In genomic region chr3:44476181-44476599, GRCh38 we compare ENCODE assay signal across 8 cellular contexts. TPM values are rescaled to one million over a fixed set of nuclear protein-coding genes. Genes with fewer than 3 reads are reported as not detected.
DNase-seq lines count a peak whose midpoint lies in the region; ATAC-seq and TF ChIP-seq lines count a peak whose summit lies in the region.

No MANE protein-coding gene starts in this region.

- no peaks in the 10 kb centered on the region for H3K4me1 ChIP-seq in HEK293 (ENCODE audit: control insufficient read depth, insufficient read depth, low read length)

- POLR2A ChIA-PET in AG04450 (lab: Yijun Ruan, JAX) (interaction anchor here (0.8 kb wide), 1 partner anchor 35 kb away, joined by 3 read pairs; no protein-coding TSS in a partner anchor), HEK293 (lab: Yijun Ruan, JAX) (no interaction called here), RWPE1 (lab: Yijun Ruan, JAX; ENCODE audit: low non-redundant PET) (interaction anchor here (0.7 kb wide), 1 partner anchor 12 kb away, joined by 4 read pairs; no protein-coding TSS in a partner anchor)

- no peaks in the 10 kb centered on the region for H3K27me3 Mint-ChIP-seq in activated naive CD8-positive, alpha-beta T cell treated with anti-CD3 and anti-CD28 coated beads for 36 hours

- no peaks in the 10 kb centered on the region for H3K36me3 ChIP-seq in HEK293 (ENCODE audit: control insufficient read depth in 2 of 2, insufficient read depth in 1 of 2, low read length in 2 of 2)

- H3K9me3 ChIP-seq in AG04450 (ENCODE audit: control insufficient read depth, insufficient read depth, low read length) (no peaks in the 10 kb centered on the region), HEK293 (ENCODE audit: control insufficient read depth, insufficient read depth, low read depth, low read length) (no peaks in the 10 kb centered on the region)

- CTCF ChIA-PET in AG04450 (lab: Charles Lee) (no interaction called here), HEK293 (lab: Yijun Ruan, JAX) (no interaction called here), RWPE1 (lab: Yijun Ruan, JAX) (no interaction called here)

- peak overlapping the region; percentile 76 for H3K27ac Mint-ChIP-seq in activated naive CD8-positive, alpha-beta T cell treated with anti-CD3 and anti-CD28 coated beads for 36 hours

- H3K4me1 Mint-ChIP-seq in activated naive CD8-positive, alpha-beta T cell treated with anti-CD3 and anti-CD28 coated beads for 36 hours: peaks cover 36% of the 10 kb centered on the region

- no peak for DNase-seq in AG04450 (ENCODE audit: low read depth, low spot score)
- no peak for DNase-seq in activated naive CD8-positive, alpha-beta T cell treated with anti-CD3 and anti-CD28 coated beads for 36 hours
- peak; percentile 26 for DNase-seq in left kidney (ENCODE audit: low read depth, low spot score)
- DNase-seq in RWPE1 (ENCODE audit: low spot score): no peak
- no peak for DNase-seq in activated gamma-delta T cell treated with Interleukin-2 at 50 U/mL for 16 hours

- H3K27ac ChIP-seq in AG04450 (ENCODE audit: low read depth, low read length) (no peak overlapping the region), HEK293 (ENCODE audit: extremely low read depth, low read depth, low read length) (no peak overlapping the region), RWPE1 (no peak overlapping the region)

- H3K36me3 Mint-ChIP-seq in activated naive CD8-positive, alpha-beta T cell treated with anti-CD3 and anti-CD28 coated beads for 36 hours: peaks cover 5% of the 10 kb centered on the region

- H3K4me3 ChIP-seq in AG04450 (ENCODE audit: low read depth, low read length): peak overlapping the region; percentile 72
- H3K4me3 ChIP-seq in HEK293 (ENCODE audit: low read depth, low read length): peak overlapping the region; percentile 53

- H3K9me3 Mint-ChIP-seq in activated naive CD8-positive, alpha-beta T cell treated with anti-CD3 and anti-CD28 coated beads for 36 hours: no peaks in the 10 kb centered on the region

- H3K4me3 Mint-ChIP-seq in activated naive CD8-positive, alpha-beta T cell treated with anti-CD3 and anti-CD28 coated beads for 36 hours: peak overlapping the region; percentile 88

- H3K27me3 ChIP-seq in AG04450 (ENCODE audit: control insufficient read depth, insufficient read depth, low read length): no peaks in the 10 kb centered on the region

- TF ChIP-seq CTCF in AG04450 (IDR thresholded peaks at IDR 0.05; ENCODE audit: low read depth, low read length): peak; percentile 22; the same call in 1 of the 2 replicates
- TF ChIP-seq CTCF in HEK293 (tag by site-specific recombination; IDR thresholded peaks at IDR 0.05): no peak
- TF ChIP-seq CTCF in RWPE1 (conservative IDR thresholded peaks at IDR 0.05; ENCODE audit: low read depth): no peak

- ATAC-seq in HG03520 (IDR thresholded peaks at IDR 0.05; ENCODE audit: unreplicated experiment) (no peak), GM18873 (IDR thresholded peaks at IDR 0.05; ENCODE audit: low FRiP score, unreplicated experiment) (no peak)

TF ChIP-seq in HEK293, 187 proteins besides CTCF, POLR2A, EP300 and RAD21:
- peak; percentile 73 for TF ChIP-seq ZSCAN4 (tag by site-specific recombination; IDR thresholded peaks at IDR 0.05)
- no peak for TF ChIP-seq ZNF239 (tag by site-specific recombination; IDR thresholded peaks at IDR 0.05)
- TF ChIP-seq ZNF341 (tag by site-specific recombination; IDR thresholded peaks at IDR 0.05; ENCODE audit: low read depth): no peak
- no peak for TF ChIP-seq ZNF404 (tag by site-specific recombination; IDR thresholded peaks at IDR 0.05)

RNA-seq across cellular contexts. Expression of gene ZNF445, which starts 1.3 kb away (rescaled TPM):
- polyA plus RNA-seq in AG04450 (2011; rRNA removed): 4.7 and 5.1 TPM in 2 replicates
- polyA minus RNA-seq in AG04450 (2011; rRNA and poly(A)+ RNA removed): 13.8 TPM in 2 replicates
- total RNA-seq in activated naive CD8-positive, alpha-beta T cell treated with anti-CD3 and anti-CD28 coated beads for 36 hours: 10 to 100 TPM; 12.2 to 13.4 TPM
